In the genomic region with DNA sequence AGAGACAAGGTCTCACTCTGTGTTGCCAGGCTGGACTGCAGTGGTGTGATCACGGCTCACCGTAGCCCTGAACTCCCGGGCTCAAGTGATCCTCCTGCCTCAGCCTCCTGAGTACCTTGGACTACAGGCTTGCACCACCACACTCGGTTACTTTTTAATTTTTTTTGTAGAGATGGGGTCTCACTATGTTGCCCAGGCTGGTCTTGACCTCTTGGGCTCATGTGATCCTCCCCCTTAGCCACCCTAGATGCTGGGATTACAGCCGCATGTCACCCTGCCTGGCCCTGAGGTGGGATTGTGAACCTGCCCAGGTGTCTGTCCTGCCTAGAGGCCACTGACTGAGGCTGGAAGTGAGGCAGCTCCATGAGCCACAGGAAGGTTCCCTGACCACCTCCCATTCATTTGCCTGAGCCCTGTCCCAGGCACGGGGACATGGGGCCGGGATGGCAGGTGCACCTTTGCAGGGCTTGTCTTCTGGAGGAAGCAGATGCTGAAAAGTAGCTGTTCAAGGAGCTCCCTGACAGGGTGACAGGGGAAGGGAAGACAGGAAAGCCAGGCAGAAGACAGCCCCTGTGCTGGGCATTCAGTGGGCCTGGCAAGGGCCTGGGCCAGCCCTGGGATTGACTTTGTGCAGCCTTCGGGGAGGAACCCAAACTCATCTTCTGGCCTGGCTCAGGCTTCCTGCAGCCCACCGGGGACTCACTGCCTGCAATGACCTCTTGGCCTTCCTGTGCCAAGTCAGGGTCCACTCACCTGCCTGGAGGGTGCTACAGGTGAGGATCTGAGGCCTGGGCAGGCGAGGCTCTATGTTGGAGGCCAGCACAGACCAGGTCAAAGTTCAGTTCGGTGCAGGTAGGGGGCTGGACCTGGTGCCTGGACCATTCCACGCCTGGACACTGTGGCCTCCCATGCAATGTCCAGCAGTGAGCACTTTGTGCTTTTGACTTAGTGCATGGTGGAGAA, we compare ENCODE assay signal across 1 cellular context.
TF ChIP-seq lines count a peak whose summit lies in the region.

No MANE protein-coding gene starts in this region.

TF ChIP-seq in HepG2, 621 proteins besides CTCF, POLR2A, EP300 and RAD21 (continued from another document and continues in another):
- peak; percentile 70 for TF ChIP-seq ZFP91 (CRISPR knock-in tag; IDR thresholded peaks at IDR 0.05; ENCODE audit: borderline replicate concordance)
- no peak for TF ChIP-seq RFXANK (CRISPR knock-in tag; IDR thresholded peaks at IDR 0.05)
- TF ChIP-seq SP1 (IDR thresholded peaks at IDR 0.05): no peak
- peak; percentile 19; the same call in 1 of the 2 replicates for TF ChIP-seq SP1 (CRISPR knock-in tag; IDR thresholded peaks at IDR 0.05)
- TF ChIP-seq ZNF280B (CRISPR knock-in tag; IDR thresholded peaks at IDR 0.05; ENCODE audit: borderline replicate concordance): peak; percentile 51; the same call in 1 of the 2 replicates
- TF ChIP-seq BCL3 (CRISPR knock-in tag; IDR thresholded peaks at IDR 0.05): 0 out of 2 replicates have a peak, but pooled peaks have one; percentile 33
- TF ChIP-seq, protein P1, sequence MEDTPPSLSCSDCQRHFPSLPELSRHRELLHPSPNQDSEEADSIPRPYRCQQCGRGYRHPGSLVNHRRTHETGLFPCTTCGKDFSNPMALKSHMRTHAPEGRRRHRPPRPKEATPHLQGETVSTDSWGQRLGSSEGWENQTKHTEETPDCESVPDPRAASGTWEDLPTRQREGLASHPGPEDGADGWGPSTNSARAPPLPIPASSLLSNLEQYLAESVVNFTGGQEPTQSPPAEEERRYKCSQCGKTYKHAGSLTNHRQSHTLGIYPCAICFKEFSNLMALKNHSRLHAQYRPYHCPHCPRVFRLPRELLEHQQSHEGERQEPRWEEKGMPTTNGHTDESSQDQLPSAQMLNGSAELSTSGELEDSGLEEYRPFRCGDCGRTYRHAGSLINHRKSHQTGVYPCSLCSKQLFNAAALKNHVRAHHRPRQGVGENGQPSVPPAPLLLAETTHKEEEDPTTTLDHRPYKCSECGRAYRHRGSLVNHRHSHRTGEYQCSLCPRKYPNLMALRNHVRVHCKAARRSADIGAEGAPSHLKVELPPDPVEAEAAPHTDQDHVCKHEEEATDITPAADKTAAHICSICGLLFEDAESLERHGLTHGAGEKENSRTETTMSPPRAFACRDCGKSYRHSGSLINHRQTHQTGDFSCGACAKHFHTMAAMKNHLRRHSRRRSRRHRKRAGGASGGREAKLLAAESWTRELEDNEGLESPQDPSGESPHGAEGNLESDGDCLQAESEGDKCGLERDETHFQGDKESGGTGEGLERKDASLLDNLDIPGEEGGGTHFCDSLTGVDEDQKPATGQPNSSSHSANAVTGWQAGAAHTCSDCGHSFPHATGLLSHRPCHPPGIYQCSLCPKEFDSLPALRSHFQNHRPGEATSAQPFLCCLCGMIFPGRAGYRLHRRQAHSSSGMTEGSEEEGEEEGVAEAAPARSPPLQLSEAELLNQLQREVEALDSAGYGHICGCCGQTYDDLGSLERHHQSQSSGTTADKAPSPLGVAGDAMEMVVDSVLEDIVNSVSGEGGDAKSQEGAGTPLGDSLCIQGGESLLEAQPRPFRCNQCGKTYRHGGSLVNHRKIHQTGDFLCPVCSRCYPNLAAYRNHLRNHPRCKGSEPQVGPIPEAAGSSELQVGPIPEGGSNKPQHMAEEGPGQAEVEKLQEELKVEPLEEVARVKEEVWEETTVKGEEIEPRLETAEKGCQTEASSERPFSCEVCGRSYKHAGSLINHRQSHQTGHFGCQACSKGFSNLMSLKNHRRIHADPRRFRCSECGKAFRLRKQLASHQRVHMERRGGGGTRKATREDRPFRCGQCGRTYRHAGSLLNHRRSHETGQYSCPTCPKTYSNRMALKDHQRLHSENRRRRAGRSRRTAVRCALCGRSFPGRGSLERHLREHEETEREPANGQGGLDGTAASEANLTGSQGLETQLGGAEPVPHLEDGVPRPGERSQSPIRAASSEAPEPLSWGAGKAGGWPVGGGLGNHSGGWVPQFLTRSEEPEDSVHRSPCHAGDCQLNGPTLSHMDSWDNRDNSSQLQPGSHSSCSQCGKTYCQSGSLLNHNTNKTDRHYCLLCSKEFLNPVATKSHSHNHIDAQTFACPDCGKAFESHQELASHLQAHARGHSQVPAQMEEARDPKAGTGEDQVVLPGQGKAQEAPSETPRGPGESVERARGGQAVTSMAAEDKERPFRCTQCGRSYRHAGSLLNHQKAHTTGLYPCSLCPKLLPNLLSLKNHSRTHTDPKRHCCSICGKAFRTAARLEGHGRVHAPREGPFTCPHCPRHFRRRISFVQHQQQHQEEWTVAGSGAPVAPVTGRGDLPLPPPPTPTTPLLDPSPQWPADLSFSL (CRISPR knock-in tag; IDR thresholded peaks at IDR 0.05): no peak
- TF ChIP-seq ZNF407 (CRISPR knock-in tag; IDR thresholded peaks at IDR 0.05; ENCODE audit: not compliant biosample characterization): no peak
- TF ChIP-seq ZNF451 (CRISPR knock-in tag; IDR thresholded peaks at IDR 0.05): 0 out of 2 replicates have a peak, but pooled peaks have one; percentile 66
- TF ChIP-seq KDM6A (CRISPR knock-in tag; IDR thresholded peaks at IDR 0.05; ENCODE audit: low read depth): no peak
- peak; percentile 69; the same call in 1 of the 2 replicates for TF ChIP-seq HNRNPL (IDR thresholded peaks at IDR 0.05; ENCODE audit: low read depth, low read length)
- TF ChIP-seq HIC2 (CRISPR knock-in tag; IDR thresholded peaks at IDR 0.05; ENCODE audit: low read depth): peak; percentile 68; the same call in 1 of the 2 replicates
- peak; percentile 98 for TF ChIP-seq ZNF121 (CRISPR knock-in tag; IDR thresholded peaks at IDR 0.05)
- TF ChIP-seq ZNF136 (CRISPR knock-in tag; IDR thresholded peaks at IDR 0.05; ENCODE audit: low read depth): no peak
- TF ChIP-seq ZMYM2 (CRISPR knock-in tag; IDR thresholded peaks at IDR 0.05): peak; percentile 43; the same call in 1 of the 2 replicates
- no peak for TF ChIP-seq HHEX (CRISPR knock-in tag; IDR thresholded peaks at IDR 0.05)
- no peak for TF ChIP-seq MED1 (CRISPR knock-in tag; IDR thresholded peaks at IDR 0.05)
- no peak for TF ChIP-seq MTF2 (CRISPR knock-in tag; IDR thresholded peaks at IDR 0.05; ENCODE audit: borderline replicate concordance)
- no peak for TF ChIP-seq ZNF230 (CRISPR knock-in tag; IDR thresholded peaks at IDR 0.05)
- 0 out of 2 replicates have a peak, but pooled peaks have one; percentile 28 for TF ChIP-seq SRY (CRISPR knock-in tag; IDR thresholded peaks at IDR 0.05)
- TF ChIP-seq HNF1B (CRISPR knock-in tag; IDR thresholded peaks at IDR 0.05): no peak
- TF ChIP-seq ZNF33A (CRISPR knock-in tag; IDR thresholded peaks at IDR 0.05; ENCODE audit: borderline replicate concordance): no peak
- peak; percentile 81 for TF ChIP-seq HNF4A (CRISPR knock-in tag; IDR thresholded peaks at IDR 0.05)
- TF ChIP-seq ZEB1 (IDR thresholded peaks at IDR 0.05; ENCODE audit: insufficient replicate concordance, low read depth): peak; percentile 82
- TF ChIP-seq ZMYM4 (CRISPR knock-in tag; IDR thresholded peaks at IDR 0.05): no peak
